ENCODE assay signal across 9 cellular contexts in the genomic region with DNA sequence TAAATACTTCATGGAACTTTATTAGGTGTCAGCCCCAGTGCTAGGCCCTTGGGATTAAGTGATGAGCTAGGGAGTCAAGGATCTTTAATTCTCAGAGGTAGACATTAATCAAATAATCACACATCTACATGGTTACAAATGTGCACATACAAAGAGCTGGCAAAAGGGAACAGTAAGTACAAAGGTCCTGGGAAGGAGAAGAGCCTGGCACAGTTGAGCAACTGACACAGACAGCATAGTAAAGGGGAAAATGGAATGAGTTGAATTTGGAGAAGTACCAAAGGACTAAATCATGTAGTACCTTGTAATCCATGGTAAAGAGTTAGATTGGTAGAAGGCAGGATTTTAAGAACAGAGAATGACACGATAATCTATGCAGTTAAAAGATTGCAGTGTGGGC.
"Had no signal": no experiment of that assay in that cellular context is flagged by ENCODE, and none has a peak within 500 bp of the region (broad histone marks: within the 10 kb centered on the region; RNA-seq: fewer than 3 reads in every experiment).

No MANE protein-coding gene starts in this region.

- H3K36me3 ChIP-seq: HAP-1 had no signal

- ATAC-seq: HCT116, K562 had no signal

- H2AFZ ChIP-seq: GM23248 had no signal

- FAIRE-seq: K562 had no signal

- H3K9ac ChIP-seq: GM23248 had no signal

- H3K4me3 ChIP-seq: GM23248, HAP-1, K562 had no signal

- DNase-seq: GM23248, GOT3, H7, HFFc6, IMR-90 had no signal

- H3K4me1 ChIP-seq: HAP-1 had no signal

- H3K27ac ChIP-seq: GM23248, HL-60 had no signal
